Comparison of ENCODE assay signal across 31 cellular contexts in genomic region chr5:136350339-136350738, GRCh38. TPM values are rescaled to one million over a fixed set of nuclear protein-coding genes. Genes with fewer than 3 reads are reported as not detected.
DNase-seq lines count a peak whose midpoint lies in the region; ATAC-seq, FAIRE-seq and TF ChIP-seq lines count a peak whose summit lies in the region.
"Had no signal": no experiment of that assay in that cellular context is flagged by ENCODE, and none has a peak within 500 bp of the region (broad histone marks: within the 10 kb centered on the region; RNA-seq: fewer than 3 reads in every experiment).

No MANE protein-coding gene starts in this region.

- no peaks in the 10 kb centered on the region for H3K9me3 ChIP-seq in A549
- no peaks in the 10 kb centered on the region for H3K9me3 ChIP-seq in lung (ENCODE audit: control insufficient read depth in 2 of 2, insufficient read depth in 1 of 2, low read length in 1 of 2)
- H3K9me3 ChIP-seq in uterus, result no peaks in the 10 kb centered on the region
- H3K9me3 ChIP-seq: BE2C, BLaER1 had no signal

- H3K27me3 ChIP-seq in lung (ENCODE audit: control insufficient read depth, insufficient read depth), result no peaks in the 10 kb centered on the region
- no peaks in the 10 kb centered on the region for H3K27me3 ChIP-seq in uterus
- H3K27me3 ChIP-seq: BE2C, BLaER1 had no signal

- FAIRE-seq in A549 (lab: Jason Lieb, UNC) (no peak), GM12892 (lab: Jason Lieb, UNC) (no peak)
- FAIRE-seq: GM12878, GM19239 had no signal

- TF ChIP-seq RAD21 in A549 (conservative IDR thresholded peaks at IDR 0.05 in 1 of 2, IDR thresholded peaks at IDR 0.05 in 1 of 2), result no peak

- POLR2A ChIA-PET in A549 (lab: Yijun Ruan, JAX), result no interaction called here

- no peak overlapping the region for H3K4me3 Mint-ChIP-seq in mesothelial cell of epicardium
- H3K4me3 Mint-ChIP-seq: CD14-positive monocyte; CD4-positive, alpha-beta memory T cell; CD4-positive, CD25-positive, alpha-beta regulatory T cell; CD8-positive, alpha-beta memory T cell had no signal

- no peaks in the 10 kb centered on the region for H3K36me3 Mint-ChIP-seq in mesothelial cell of epicardium
- H3K36me3 Mint-ChIP-seq: CD14-positive monocyte; CD4-positive, alpha-beta memory T cell; CD4-positive, CD25-positive, alpha-beta regulatory T cell; CD8-positive, alpha-beta memory T cell had no signal

- H3K9me3 Mint-ChIP-seq in mesothelial cell of epicardium, result no peaks in the 10 kb centered on the region

- TF ChIP-seq EP300 in A549 (IDR thresholded peaks at IDR 0.05), result no peak

- H3K36me3 ChIP-seq in lung (ENCODE audit: control insufficient read depth in 2 of 2, insufficient read depth in 2 of 2, low read length in 2 of 2) (no peaks in the 10 kb centered on the region), uterus (no peaks in the 10 kb centered on the region)
- H3K36me3 ChIP-seq: BE2C, BLaER1 had no signal

- intact Hi-C loops in uterus (cut with DNase I; ENCODE audit: low total_unique reads), result no loop called here

- TF ChIP-seq CTCF in A549 (IDR thresholded peaks at IDR 0.05) (no peak), lung (IDR thresholded peaks at IDR 0.05; ENCODE audit: control extremely low read depth, extremely low read depth) (no peak), uterus (IDR thresholded peaks at IDR 0.05) (no peak), mesothelial cell of epicardium (IDR thresholded peaks at IDR 0.05; ENCODE audit: unreplicated experiment) (no peak)

- H3K4me1 ChIP-seq in A549, result no peaks in the 10 kb centered on the region
- H3K4me1 ChIP-seq in lung (ENCODE audit: control insufficient read depth in 2 of 2, insufficient read depth in 2 of 2, low read length in 2 of 2), result no peaks in the 10 kb centered on the region
- no peaks in the 10 kb centered on the region for H3K4me1 ChIP-seq in uterus
- H3K4me1 ChIP-seq: BE2C, BLaER1 had no signal

- ATAC-seq in A549, result no peak
- ATAC-seq in lung (ENCODE audit: insufficient read depth, low FRiP score), result peak; percentile 11
- ATAC-seq: GM12878 had no signal

- H3K4me1 Mint-ChIP-seq in mesothelial cell of epicardium, result no peaks in the 10 kb centered on the region
- H3K4me1 Mint-ChIP-seq: CD14-positive monocyte; CD4-positive, alpha-beta memory T cell; CD4-positive, CD25-positive, alpha-beta regulatory T cell; CD8-positive, alpha-beta memory T cell had no signal

- H3K27ac ChIP-seq in A549, result no peak overlapping the region
- H3K27ac ChIP-seq in lung (ENCODE audit: low read depth in 1 of 2, low read length in 1 of 2), result no peak overlapping the region
- no peak overlapping the region for H3K27ac ChIP-seq in uterus
- H3K27ac ChIP-seq: 22Rv1, BLaER1 had no signal

- H3K27ac Mint-ChIP-seq in mesothelial cell of epicardium, result no peak overlapping the region
- H3K27ac Mint-ChIP-seq: CD14-positive monocyte; CD4-positive, alpha-beta memory T cell; CD4-positive, CD25-positive, alpha-beta regulatory T cell; CD8-positive, alpha-beta memory T cell had no signal

- DNase-seq in A549 (ENCODE audit: low read depth in 1 of 2, low spot score in 1 of 2) (no peak), M059J (ENCODE audit: low read depth) (peak; percentile 8), dermis blood vessel endothelial cell (peak; percentile 4), lung (ENCODE audit: low spot score) (no peak), uterus (no peak), mesothelial cell of epicardium (ENCODE audit: low spot score in 2 of 2, unreplicated experiment in 2 of 2) (no peak), GM12892 (ENCODE audit: insufficient read length) (no peak)
- DNase-seq: ACHN; BE2C; C1 segment of cervical spinal cord; CD4-positive, alpha-beta memory T cell; CD4-positive, CD25-positive, alpha-beta regulatory T cell; CD8-positive, alpha-beta memory T cell; COR-L47; DMS 273 treated with DMSO at 0.1 percent for 48 hours; DMS153; DMS53; DMS79; DND-41; EL; GDM1 had no signal

- peaks cover 31% of the 10 kb centered on the region for H3K27me3 Mint-ChIP-seq in mesothelial cell of epicardium (ENCODE audit: low read depth)
- H3K27me3 Mint-ChIP-seq: CD4-positive, alpha-beta memory T cell; CD4-positive, CD25-positive, alpha-beta regulatory T cell had no signal

- CTCF ChIA-PET in A549 (lab: Yijun Ruan, JAX), result interaction anchor here (1.1 kb wide), 1 partner anchor 14 kb away, joined by 3 read pairs; no protein-coding TSS in a partner anchor

- TF ChIP-seq POLR2A in A549 (IDR thresholded peaks at IDR 0.05; ENCODE audit: low read length) (no peak), uterus (IDR thresholded peaks at IDR 0.05) (no peak), GM12892 (IDR thresholded peaks at IDR 0.05; ENCODE audit: low read depth, low read length) (no peak)

- H3K4me3 ChIP-seq in A549 (no peak overlapping the region), lung (no peak overlapping the region), uterus (no peak overlapping the region)
- H3K4me3 ChIP-seq: BLaER1, GM12878 had no signal

- H3K4me2 ChIP-seq in A549, result no peak overlapping the region
- H3K4me2 ChIP-seq: BLaER1 had no signal

TF ChIP-seq in A549, 52 proteins besides CTCF, POLR2A, EP300 and RAD21:
- no peak for TF ChIP-seq CEBPB (IDR thresholded peaks at IDR 0.05)
- TF ChIP-seq FOSL2 (IDR thresholded peaks at IDR 0.05), result no peak
- TF ChIP-seq FOSL2 (CRISPR knock-in tag; IDR thresholded peaks at IDR 0.05), result peak; percentile 17; the same call in 1 of the 2 replicates
- TF ChIP-seq KDM1A (IDR thresholded peaks at IDR 0.05; ENCODE audit: low read depth), result no peak
- TF ChIP-seq ESRRA (IDR thresholded peaks at IDR 0.05; ENCODE audit: borderline replicate concordance, low read length), result no peak

RNA-seq across cellular contexts. Expression of gene TRPC7, which starts 15.0 kb away (rescaled TPM):
- polyA plus RNA-seq in A549 (2011; rRNA removed) (not detected in 2 replicates), A549 (2017; fragmentation: RNase III; extraction: RNeasy Plus Mini Kit Qiagen cat#74134 plus additional on column Dnase treatment) (not detected in 3 replicates), lung (not detected)
- polyA plus RNA-seq in A549 (2012; cell fraction: cytosol; rRNA removed), result not detected in 2 replicates
- not detected in 2 replicates for polyA plus RNA-seq in A549 (2012; cell fraction: nucleus; rRNA removed)
- 0.21 TPM in 1 of 2 replicates, not detected in the other for polyA minus RNA-seq in A549 (2011; rRNA and poly(A)+ RNA removed)
- total RNA-seq in M059J (2014; rRNA removed; shearing (Covaris generic)), result not detected in 2 replicates
- total RNA-seq in dermis blood vessel endothelial cell (not detected in 2 replicates), lung (not detected), uterus (1 to 10 TPM in 1 of 4 donors, not detected in 3; 1.2 TPM), mesothelial cell of epicardium (not detected in 3 replicates)
- not detected for polyA plus RNA-seq in GM12892 (2012; ENCODE audit: missing spikeins)
- total RNA-seq: A172; A673; CD4-positive, alpha-beta memory T cell; CD4-positive, CD25-positive, alpha-beta regulatory T cell; CD8-positive, alpha-beta memory T cell; Daoy; G401; GM12878 had no signal
- polyA plus RNA-seq: AG04450; CD14-positive monocyte; CD4-positive, alpha-beta memory T cell; CD4-positive, CD25-positive, alpha-beta regulatory T cell; CD8-positive, alpha-beta memory T cell; GM12878 had no signal

Comparison
In these comparisons a context has a peak if more than half of its experiments do, and no peak if none do; other contexts are left out.
1. DNase-seq: peak in M059J (single experiment) and dermis blood vessel endothelial cell (single experiment); none in A549 (0 of 2), lung (single experiment), uterus (0 of 2), mesothelial cell of epicardium (0 of 2) and GM12892 (single experiment).